In genomic region chr2:142980246-142981068, GRCh38 we compare ENCODE assay signal across 8 cellular contexts.
DNase-seq lines count a peak whose midpoint lies in the region; ATAC-seq and TF ChIP-seq lines count a peak whose summit lies in the region.

No MANE protein-coding gene starts in this region.

- TF ChIP-seq POLR2A in IMR-90 (IDR thresholded peaks at IDR 0.05; ENCODE audit: low read depth, low read length) (no peak), tibial nerve (IDR thresholded peaks at IDR 0.05) (no peak)

- H3K9me3 ChIP-seq in IMR-90 (ENCODE audit: control insufficient read depth, insufficient read depth, low read length) = no peaks in the 10 kb centered on the region
- no peaks in the 10 kb centered on the region for H3K9me3 ChIP-seq in tibial nerve

- dilution Hi-C loops in IMR-90 (cut with HindIII; ENCODE audit: low sequenced_read_pairs, unreplicated experiment) = no loop called here

- H3K4me2 ChIP-seq in IMR-90 (ENCODE audit: low read depth, low read length) = no peak overlapping the region

- TF ChIP-seq EP300 in tibial nerve (IDR thresholded peaks at IDR 0.05) = no peak

- no peak overlapping the region for H2BK5ac ChIP-seq in IMR-90 (ENCODE audit: low read depth, low read length, poor library complexity, severe bottlenecking)

- H3K4me3 ChIP-seq in IMR-90 (ENCODE audit: insufficient read depth, low read depth, low read length) (no peak overlapping the region), tibial nerve (no peak overlapping the region)

- no peak overlapping the region for H3K14ac ChIP-seq in IMR-90 (replicated peaks; ENCODE audit: low read depth, low read length)

- no peak overlapping the region for H2BK120ac ChIP-seq in IMR-90 (ENCODE audit: low read depth, low read length)

- no peak overlapping the region for H3K4ac ChIP-seq in IMR-90 (ENCODE audit: low read depth, low read length)

- H4K91ac ChIP-seq in IMR-90 (ENCODE audit: insufficient read depth, low read depth, low read length) = no peak overlapping the region

- intact Hi-C loops in IMR-90 (cut with micrococcal nuclease) = loop anchor here (1.0 to 5.0 kb wide), 2 partner anchors 103 to 298 kb away; partner anchors contain the start of gene KYNU

- H3K23ac ChIP-seq in IMR-90 (ENCODE audit: low read depth, low read length) = no peak overlapping the region

- H3K9ac ChIP-seq in IMR-90 (ENCODE audit: low read depth, low read length) = no peak overlapping the region

- peak; percentile 65 for TF ChIP-seq CTCF in IMR-90 (conservative IDR thresholded peaks at IDR 0.05; ENCODE audit: low read depth, low read length)
- TF ChIP-seq CTCF in tibial nerve (IDR thresholded peaks at IDR 0.05) = peak in 3 of 5 experiments; percentile 23 to 55 (median 49)

- no peaks in the 10 kb centered on the region for H3K27me3 ChIP-seq in IMR-90 (ENCODE audit: control insufficient read depth, insufficient read depth, low read length)
- no peaks in the 10 kb centered on the region for H3K27me3 ChIP-seq in tibial nerve

- H3K56ac ChIP-seq in IMR-90 (ENCODE audit: extremely low read depth, insufficient read depth, low read length) = no peak overlapping the region

- no peak overlapping the region for H2AK9ac ChIP-seq in IMR-90 (replicated peaks; ENCODE audit: low read depth, low read length, poor library complexity)

- TF ChIP-seq RAD21 in IMR-90 (IDR thresholded peaks at IDR 0.05; ENCODE audit: low read length) = peak; percentile 67

- H3K79me1 ChIP-seq in IMR-90 (ENCODE audit: low read depth in 1 of 2, low read length in 2 of 2) = no peaks in the 10 kb centered on the region

- H2BK20ac ChIP-seq in IMR-90 (ENCODE audit: low read depth, low read length) = 0 out of 2 replicates have a peak overlapping the region, but pooled peaks have one; percentile 33

- no peak overlapping the region for H2AFZ ChIP-seq in IMR-90 (replicated peaks; ENCODE audit: low read length, poor library complexity)

- CTCF ChIA-PET in IMR-90 (lab: Yijun Ruan, JAX) = interaction anchor here (1.8 to 2.3 kb wide), 2 partner anchors 15 to 298 kb away, joined by 7 to 17 read pairs; no protein-coding TSS in a partner anchor

- DNase-seq in DMS114 treated with DMSO at 0.1 percent for 48 hours (lab: John Stamatoyannopoulos, UW; ENCODE audit: unreplicated experiment) (peak; percentile 10), IMR-90 (peak; percentile 75), SKM-1 (lab: John Stamatoyannopoulos, UW; ENCODE audit: unreplicated experiment) (peak; percentile 35), globus pallidus (ENCODE audit: low spot score) (peak; percentile 11), tibial nerve (ENCODE audit: low spot score in 2 of 2) (no peak)
- DNase-seq in activated effector memory CD4-positive, alpha-beta T cell treated with Interleukin-2 at 50 U/mL for 16 hours = no peak

- H2BK15ac ChIP-seq in IMR-90 (ENCODE audit: low read depth, low read length) = no peak overlapping the region

- no peaks in the 10 kb centered on the region for H3K9me1 ChIP-seq in IMR-90 (ENCODE audit: insufficient read depth, low read length)

- H3K4me1 ChIP-seq in IMR-90 (ENCODE audit: control insufficient read depth, insufficient read depth, low read length) (peaks cover under 1% of the 10 kb centered on the region; the same call in 1 of the 2 replicates), tibial nerve (no peaks in the 10 kb centered on the region)

- in situ Hi-C loops in IMR-90 (cut with MboI; ENCODE audit: low sequenced_read_pairs) = loop anchor here (5.0 to 10.0 kb wide), 2 partner anchors 298 to 796 kb away; no protein-coding TSS in a partner anchor

- no peaks in the 10 kb centered on the region for H4K20me1 ChIP-seq in IMR-90 (ENCODE audit: insufficient read depth, low read length)

- H4K5ac ChIP-seq in IMR-90 (ENCODE audit: low read depth, low read length) = no peak overlapping the region

- POLR2A ChIA-PET in IMR-90 (lab: Charles Lee; ENCODE audit: unreplicated experiment) = no interaction called here

- H3K36me3 ChIP-seq in IMR-90 (ENCODE audit: control insufficient read depth, insufficient read depth, low read length) (no peaks in the 10 kb centered on the region), tibial nerve (no peaks in the 10 kb centered on the region)

- H2AK5ac ChIP-seq in IMR-90 (ENCODE audit: low read depth, low read length) = 0 out of 2 replicates have a peak overlapping the region, but pooled peaks have one; percentile 36

- peak overlapping the region; percentile 37; the same call in 1 of the 2 replicates for H3K18ac ChIP-seq in IMR-90 (ENCODE audit: low read depth, low read length)

- H4K8ac ChIP-seq in IMR-90 (ENCODE audit: low read depth in 2 of 2, low read length in 2 of 2) = no peak overlapping the region; a peak in 1 of 4 replicates

- ATAC-seq in GM19372 (IDR thresholded peaks at IDR 0.05; ENCODE audit: low read depth, unreplicated experiment) (peak; percentile 53), IMR-90 (ENCODE audit: low read depth) (peak; percentile 82), HG03097 (IDR thresholded peaks at IDR 0.05; ENCODE audit: low FRiP score, unreplicated experiment) (no peak)

- no TSS peak for BruUV-seq in IMR-90 (replicated peaks; lab: Mats Ljungman, UMichigan)

- H3K27ac ChIP-seq in IMR-90 (ENCODE audit: insufficient read depth, low read length) (no peak overlapping the region), tibial nerve (no peak overlapping the region)

TF ChIP-seq in IMR-90, 13 proteins besides CTCF, POLR2A, EP300 and RAD21:
- TF ChIP-seq CHD1 (IDR thresholded peaks at IDR 0.05; ENCODE audit: low read depth, low read length) (no peak), SMC3 (IDR thresholded peaks at IDR 0.05; ENCODE audit: low read depth, low read length) (peak; percentile 56)

Comparison
In these comparisons a context has a peak if more than half of its experiments do, and no peak if none do; other contexts are left out.
1. DNase-seq: peak in DMS114 treated with DMSO at 0.1 percent for 48 hours (single experiment), IMR-90 (single experiment), SKM-1 (single experiment) and globus pallidus (single experiment); none in tibial nerve (0 of 2) and activated effector memory CD4-positive, alpha-beta T cell treated with Interleukin-2 at 50 U/mL for 16 hours (single experiment).